Comparison of ENCODE assay signal across 1 cellular context in the genomic region with DNA sequence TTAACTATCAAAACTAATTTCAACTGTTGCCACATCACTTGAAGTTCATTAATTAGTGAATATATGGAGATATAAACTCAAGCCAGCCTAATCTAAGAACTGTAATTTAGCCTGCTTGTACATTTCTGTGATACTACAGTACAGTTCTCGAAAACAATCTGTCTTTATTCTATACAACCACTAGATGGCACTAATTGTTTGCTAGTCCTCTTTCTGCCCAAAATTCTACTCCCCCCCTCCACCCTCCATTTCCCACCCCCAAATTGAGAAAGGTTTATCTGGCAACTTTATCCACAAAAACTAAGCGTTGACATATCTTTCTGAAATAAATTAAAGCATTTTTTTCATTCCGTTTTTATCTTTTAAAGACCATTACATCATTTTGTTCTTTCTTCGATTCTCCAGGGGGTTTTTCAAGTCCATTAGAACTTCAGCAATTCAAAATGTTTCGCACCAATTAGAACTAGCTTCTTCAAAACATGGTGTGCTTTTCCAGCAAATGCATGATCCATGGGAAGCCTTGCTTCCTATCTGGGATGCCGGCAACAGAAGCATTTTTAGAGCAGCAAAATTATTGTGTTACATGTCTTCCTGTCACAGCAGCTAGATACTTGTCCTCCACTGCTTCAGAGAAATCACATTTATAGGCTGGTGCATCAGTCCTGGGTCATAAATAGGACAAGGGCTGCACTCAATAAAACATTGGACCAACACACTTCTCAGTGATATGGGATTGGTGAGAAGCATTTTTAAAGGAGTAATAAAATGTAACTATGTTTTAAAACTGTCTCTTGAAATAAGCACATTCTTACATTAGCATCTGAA.
TF ChIP-seq lines count a peak whose summit lies in the region.

No MANE protein-coding gene starts in this region.

TF ChIP-seq in WTC11, 78 proteins besides CTCF, POLR2A, EP300 and RAD21 (continued from another document):
- TF ChIP-seq, protein P1, sequence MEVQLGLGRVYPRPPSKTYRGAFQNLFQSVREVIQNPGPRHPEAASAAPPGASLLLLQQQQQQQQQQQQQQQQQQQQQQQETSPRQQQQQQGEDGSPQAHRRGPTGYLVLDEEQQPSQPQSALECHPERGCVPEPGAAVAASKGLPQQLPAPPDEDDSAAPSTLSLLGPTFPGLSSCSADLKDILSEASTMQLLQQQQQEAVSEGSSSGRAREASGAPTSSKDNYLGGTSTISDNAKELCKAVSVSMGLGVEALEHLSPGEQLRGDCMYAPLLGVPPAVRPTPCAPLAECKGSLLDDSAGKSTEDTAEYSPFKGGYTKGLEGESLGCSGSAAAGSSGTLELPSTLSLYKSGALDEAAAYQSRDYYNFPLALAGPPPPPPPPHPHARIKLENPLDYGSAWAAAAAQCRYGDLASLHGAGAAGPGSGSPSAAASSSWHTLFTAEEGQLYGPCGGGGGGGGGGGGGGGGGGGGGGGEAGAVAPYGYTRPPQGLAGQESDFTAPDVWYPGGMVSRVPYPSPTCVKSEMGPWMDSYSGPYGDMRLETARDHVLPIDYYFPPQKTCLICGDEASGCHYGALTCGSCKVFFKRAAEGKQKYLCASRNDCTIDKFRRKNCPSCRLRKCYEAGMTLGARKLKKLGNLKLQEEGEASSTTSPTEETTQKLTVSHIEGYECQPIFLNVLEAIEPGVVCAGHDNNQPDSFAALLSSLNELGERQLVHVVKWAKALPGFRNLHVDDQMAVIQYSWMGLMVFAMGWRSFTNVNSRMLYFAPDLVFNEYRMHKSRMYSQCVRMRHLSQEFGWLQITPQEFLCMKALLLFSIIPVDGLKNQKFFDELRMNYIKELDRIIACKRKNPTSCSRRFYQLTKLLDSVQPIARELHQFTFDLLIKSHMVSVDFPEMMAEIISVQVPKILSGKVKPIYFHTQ (CRISPR knock-in tag; IDR thresholded peaks at IDR 0.05), result no peak
- TF ChIP-seq PRRX2 (CRISPR knock-in tag; IDR thresholded peaks at IDR 0.05) (no peak), SOX15 (CRISPR knock-in tag; IDR thresholded peaks at IDR 0.05) (no peak)
TF ChIP-seq in WTC11: peak in this region for 0.
